Comparison of ENCODE assay signal across 9 cellular contexts in the genomic region with DNA sequence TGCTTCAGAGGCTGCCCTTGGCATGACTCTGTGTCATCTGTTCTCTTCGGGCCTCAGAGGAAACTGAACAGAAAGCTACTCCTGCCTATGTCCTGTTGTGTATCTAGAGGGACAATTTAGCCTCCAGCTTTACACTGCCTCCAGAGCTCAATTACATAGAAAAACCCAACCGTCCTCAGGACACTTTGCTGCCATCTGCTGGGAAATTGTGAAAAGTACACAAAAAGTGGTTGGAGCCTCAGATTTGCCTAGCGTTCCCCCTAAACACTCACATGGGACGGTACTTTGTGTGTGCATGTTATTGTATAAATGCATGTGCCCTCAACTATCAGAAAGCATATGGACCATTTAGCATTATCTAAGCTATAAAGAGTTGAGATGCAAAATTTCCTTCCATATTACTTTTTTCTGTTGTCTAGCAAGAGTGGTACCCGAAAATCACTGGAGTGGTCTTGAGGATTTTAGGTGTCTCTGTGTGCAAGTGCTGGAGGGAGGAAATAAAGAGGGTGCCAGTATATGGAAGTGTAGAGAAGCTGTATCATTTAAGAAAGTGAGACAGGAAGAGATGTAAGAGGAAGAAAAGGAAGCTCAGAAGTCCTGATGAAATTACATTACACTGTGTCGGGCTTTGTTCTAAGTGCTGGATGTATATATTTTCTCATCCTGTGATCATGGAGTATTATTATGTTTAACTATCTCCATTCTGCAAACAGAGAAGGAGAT. TPM values are rescaled to one million over a fixed set of nuclear protein-coding genes. Genes with fewer than 3 reads are reported as not detected.
A peak's percentile ranks its signal among the peaks of the same experiment; 100 is the strongest.
DNase-seq lines count a peak whose midpoint lies in the region; ATAC-seq, FAIRE-seq and TF ChIP-seq lines count a peak whose summit lies in the region.
"Had no signal": no experiment of that assay in that cellular context is flagged by ENCODE, and none has a peak within 500 bp of the region (broad histone marks: within the 10 kb centered on the region; RNA-seq: fewer than 3 reads in every experiment).

No MANE protein-coding gene starts in this region.

- ATAC-seq in A549, result peak; percentile 56 to 63
- peak; percentile 53 for ATAC-seq in GM18868 (IDR thresholded peaks at IDR 0.05; ENCODE audit: unreplicated experiment)
- ATAC-seq in sciatic nerve, result peak; percentile 26
- ATAC-seq in aorta (ENCODE audit: low FRiP score), result no peak
- ATAC-seq in HG02678 (IDR thresholded peaks at IDR 0.05; ENCODE audit: unreplicated experiment), result no peak

- TF ChIP-seq CTCF in A549 (IDR thresholded peaks at IDR 0.05) (peak; percentile 33; the same call in 2 of the 3 replicates), fibroblast of villous mesenchyme (IDR thresholded peaks at IDR 0.05; ENCODE audit: insufficient read depth, low read depth, low read length) (peak; percentile 47)

- H3K36me3 ChIP-seq in aorta (ENCODE audit: control insufficient read depth in 1 of 2, insufficient read depth in 2 of 2, low read length in 1 of 2), result no peaks in the 10 kb centered on the region
- H3K36me3 ChIP-seq: pancreas had no signal

- H3K4me1 ChIP-seq in A549 (no peaks in the 10 kb centered on the region), aorta (ENCODE audit: control insufficient read depth in 1 of 2, insufficient read depth in 2 of 2, low read length in 2 of 2) (no peaks in the 10 kb centered on the region)
- H3K4me1 ChIP-seq: pancreas had no signal

- whole genome bisulfite sequencing in A549 (ENCODE audit: missing lambda C conversion rate), result 5% methylated on average over 6 of the region's 6 CpGs
- 34 to 51% methylated on average over 6 of the region's 6 CpGs for WGBS in aorta, 2 donors

- intact Hi-C loops in sciatic nerve (cut with DNase I), result no loop called here
- intact Hi-C loops in aorta (cut with DNase I), result loop anchor here in 1 of 2 donors (10.0 kb wide), 1 partner anchor 427 kb away; no protein-coding TSS in a partner anchor

- POLR2A ChIA-PET in A549 (lab: Yijun Ruan, JAX), result no interaction called here

- no peak overlapping the region for H3K27ac ChIP-seq in A549
- H3K27ac ChIP-seq in aorta (ENCODE audit: low read depth in 1 of 2, low read length in 2 of 2), result no peak overlapping the region
- H3K27ac ChIP-seq: pancreas had no signal

- no peak for FAIRE-seq in A549 (lab: Jason Lieb, UNC)
- FAIRE-seq: pancreas had no signal

- peak; percentile 22 to 33; a peak in 2 of 5 replicates for TF ChIP-seq RAD21 in A549 (conservative IDR thresholded peaks at IDR 0.05 in 1 of 2, IDR thresholded peaks at IDR 0.05 in 1 of 2)

- no peak overlapping the region for H3K4me2 ChIP-seq in A549

- H3K27me3 ChIP-seq in aorta (ENCODE audit: control insufficient read depth in 1 of 2, insufficient read depth in 2 of 2, low read length in 1 of 2), result no peaks in the 10 kb centered on the region
- H3K27me3 ChIP-seq: pancreas had no signal

- H3K9me3 ChIP-seq in A549, result no peaks in the 10 kb centered on the region
- H3K9me3 ChIP-seq in aorta (ENCODE audit: control insufficient read depth, low read length), result no peaks in the 10 kb centered on the region
- H3K9me3 ChIP-seq: pancreas had no signal

- H3K4me3 ChIP-seq in A549, result no peak overlapping the region
- H3K4me3 ChIP-seq in fibroblast of villous mesenchyme (ENCODE audit: low read depth, low read length), result no peak overlapping the region
- H3K4me3 ChIP-seq in aorta (ENCODE audit: low read length in 2 of 2), result no peak overlapping the region
- H3K4me3 ChIP-seq: pancreas had no signal

- TF ChIP-seq POLR2A in A549 (IDR thresholded peaks at IDR 0.05; ENCODE audit: low read length), result no peak

- no peak for TF ChIP-seq EP300 in A549 (IDR thresholded peaks at IDR 0.05)

- peak in 1 of 2 experiments; percentile 16 for DNase-seq in A549 (ENCODE audit: low read depth in 1 of 2, low spot score in 1 of 2)
- peak; percentile 87 for DNase-seq in OCI-M1 (lab: John Stamatoyannopoulos, UW)
- peak; percentile 19 for DNase-seq in fibroblast of villous mesenchyme (ENCODE audit: low read depth)
- DNase-seq in sciatic nerve (ENCODE audit: low spot score), result no peak
- no peak for DNase-seq in aorta
- no peak for DNase-seq in superior temporal gyrus (ENCODE audit: extremely low spot score)

- CTCF ChIA-PET in A549 (lab: Yijun Ruan, JAX), result interaction anchor here (0.8 to 2.8 kb wide), 9 partner anchors 14 to 429 kb away, joined by 3 to 15 read pairs (median 3); no protein-coding TSS in a partner anchor

TF ChIP-seq in A549, 52 proteins besides CTCF, POLR2A, EP300 and RAD21:
- TF ChIP-seq KDM5A (IDR thresholded peaks at IDR 0.05), result no peak
- TF ChIP-seq HOXB5 (CRISPR knock-in tag; IDR thresholded peaks at IDR 0.05), result no peak
- no peak for TF ChIP-seq ZFP36 (IDR thresholded peaks at IDR 0.05; ENCODE audit: borderline replicate concordance, partially characterized antibody)
- TF ChIP-seq HEYL (CRISPR knock-in tag; IDR thresholded peaks at IDR 0.05), result no peak
- no peak for TF ChIP-seq TP53 (CRISPR knock-in tag; IDR thresholded peaks at IDR 0.05)
- TF ChIP-seq SREBF2 (IDR thresholded peaks at IDR 0.05), result no peak
- TF ChIP-seq CHD4 (IDR thresholded peaks at IDR 0.05; ENCODE audit: borderline replicate concordance), result no peak
- TF ChIP-seq POLR2AphosphoS2 (conservative IDR thresholded peaks at IDR 0.05; ENCODE audit: low read length), result no peak
- TF ChIP-seq EHF (CRISPR knock-in tag; IDR thresholded peaks at IDR 0.05), result no peak
- no peak for TF ChIP-seq CEBPB (IDR thresholded peaks at IDR 0.05)
- no peak for TF ChIP-seq JUNB (IDR thresholded peaks at IDR 0.05)
- no peak for TF ChIP-seq MAFK (IDR thresholded peaks at IDR 0.05; ENCODE audit: partially characterized antibody)
- TF ChIP-seq GATA3 (IDR thresholded peaks at IDR 0.05; ENCODE audit: borderline replicate concordance), result no peak

RNA-seq across cellular contexts. Expression of gene MS4A4E, which starts 8.7 kb away (rescaled TPM):
- not detected in 2 replicates for polyA plus RNA-seq in A549 (2011; rRNA removed)
- not detected in 2 replicates for polyA plus RNA-seq in A549 (2012; cell fraction: cytosol; rRNA removed)
- polyA plus RNA-seq in A549 (2012; cell fraction: nucleus; rRNA removed), result not detected in 2 replicates
- not detected in 3 replicates for polyA plus RNA-seq in A549 (2017; fragmentation: RNase III; extraction: RNeasy Plus Mini Kit Qiagen cat#74134 plus additional on column Dnase treatment)
- polyA minus RNA-seq in A549 (2011; rRNA and poly(A)+ RNA removed), result not detected in 2 replicates
- total RNA-seq in fibroblast of villous mesenchyme, result not detected in 2 replicates
- 7.1 TPM for total RNA-seq in sciatic nerve
- 10 to 100 TPM in 1 of 2 donors, 1 to 10 TPM in 1; 1.0 to 15.5 TPM for total RNA-seq in aorta
- 1 to 10 TPM in 1 of 2 donors, not detected in 1; 1.0 TPM for polyA plus RNA-seq in aorta

RNA-seq across cellular contexts. Expression of gene MS4A4A, which starts 28.8 kb away (rescaled TPM):
- polyA plus RNA-seq in A549 (2011; rRNA removed) (not detected in 2 replicates), A549 (2017; fragmentation: RNase III; extraction: RNeasy Plus Mini Kit Qiagen cat#74134 plus additional on column Dnase treatment) (not detected in 3 replicates), aorta (10 to 100 TPM in 1 of 2 donors, 1 to 10 TPM in 1; 3.9 to 42.8 TPM)
- not detected in 2 replicates for polyA plus RNA-seq in A549 (2012; cell fraction: cytosol; rRNA removed)
- not detected in 2 replicates for polyA plus RNA-seq in A549 (2012; cell fraction: nucleus; rRNA removed)
- polyA minus RNA-seq in A549 (2011; rRNA and poly(A)+ RNA removed), result not detected in 2 replicates
- total RNA-seq in fibroblast of villous mesenchyme (not detected in 2 replicates), sciatic nerve (32.9 TPM), aorta (10 to 100 TPM; 32.0 to 67.0 TPM)

Comparison
In these comparisons a context has a peak if more than half of its experiments do, and no peak if none do; other contexts are left out.
1. ATAC-seq: peak in A549 (2 of 2), GM18868 (single experiment) and sciatic nerve (single experiment); none in aorta (single experiment) and HG02678 (single experiment).
2. DNase-seq: peak in OCI-M1 (single experiment) and fibroblast of villous mesenchyme (single experiment); none in sciatic nerve (single experiment), aorta (0 of 2) and superior temporal gyrus (single experiment).
3. RNA of gene MS4A4A, which starts 28.8 kb away (total RNA-seq): 32.0 to 67.0 TPM in aorta and 32.9 TPM in sciatic nerve (single experiment); not detected in fibroblast of villous mesenchyme; every median in the first group is over 10 times any median in the second.